In genomic region chr19:19253409-19253808, GRCh38 we compare ENCODE assay signal across 9 cellular contexts. TPM values are rescaled to one million over a fixed set of nuclear protein-coding genes. Genes with fewer than 3 reads are reported as not detected.
"Had no signal": no experiment of that assay in that cellular context is flagged by ENCODE, and none has a peak within 500 bp of the region (broad histone marks: within the 10 kb centered on the region; RNA-seq: fewer than 3 reads in every experiment).

No MANE protein-coding gene starts in this region.

RNA-seq across cellular contexts. Expression of gene TM6SF2, which starts 19.7 kb away (rescaled TPM):
- total RNA-seq: thyroid gland, vagina had no signal

RNA-seq across cellular contexts. Expression of gene NCAN, which starts 41.7 kb away (rescaled TPM):
- total RNA-seq: subcutaneous adipose tissue, suprapubic skin, thoracic aorta, tibial nerve, upper lobe of right lung, ureter, vagina had no signal
- polyA plus RNA-seq: urinary bladder had no signal
